ENCODE assay signal across 1 cellular context in genomic region chr1:16922885-16923431, GRCh38.
TF ChIP-seq lines count a peak whose summit lies in the region.

No MANE protein-coding gene starts in this region.

TF ChIP-seq in K562, 482 proteins besides CTCF, POLR2A, EP300 and RAD21 (continued from another document and continues in another):
- TF ChIP-seq AFF1 (IDR thresholded peaks at IDR 0.05; ENCODE audit: low read depth in 1 of 2, partially characterized antibody in 2 of 2), result no peak
- no peak for TF ChIP-seq HSF4 (CRISPR knock-in tag; IDR thresholded peaks at IDR 0.05; ENCODE audit: borderline replicate concordance)
- no peak for TF ChIP-seq SMAD1 (IDR thresholded peaks at IDR 0.05; ENCODE audit: low read depth, low read length, partially characterized antibody)
- TF ChIP-seq TRIM24 (IDR thresholded peaks at IDR 0.05), result no peak
- no peak for TF ChIP-seq BRF2 (IDR thresholded peaks at IDR 0.05; ENCODE audit: borderline replicate concordance, insufficient read depth, insufficient read length)
- TF ChIP-seq COPS2 (conservative IDR thresholded peaks at IDR 0.05), result no peak
- TF ChIP-seq MITF (IDR thresholded peaks at IDR 0.05), result no peak
- TF ChIP-seq ARNT (IDR thresholded peaks at IDR 0.05), result 0 out of 4 replicates have a peak, but pooled peaks of 1 of the 2 experiments have one; percentile 27
- no peak for TF ChIP-seq GMEB1 (CRISPR knock-in tag; IDR thresholded peaks at IDR 0.05)
- TF ChIP-seq NFATC3 (IDR thresholded peaks at IDR 0.05), result no peak
- TF ChIP-seq GATA2 (CRISPR knock-in tag; IDR thresholded peaks at IDR 0.05), result no peak
- no peak for TF ChIP-seq ZNF232 (CRISPR knock-in tag; IDR thresholded peaks at IDR 0.05)
- no peak for TF ChIP-seq ZNF354B (CRISPR knock-in tag; IDR thresholded peaks at IDR 0.05)
- TF ChIP-seq ZFP1 (CRISPR knock-in tag; IDR thresholded peaks at IDR 0.05), result no peak
- no peak for TF ChIP-seq LARP7 (IDR thresholded peaks at IDR 0.05)
- TF ChIP-seq TCF3 (CRISPR knock-in tag; IDR thresholded peaks at IDR 0.05), result no peak
- no peak for TF ChIP-seq NR4A1 (CRISPR knock-in tag; IDR thresholded peaks at IDR 0.05)
- TF ChIP-seq NR4A1 (tag; IDR thresholded peaks at IDR 0.05), result no peak
- peak; percentile 75; the same call in 1 of the 2 replicates for TF ChIP-seq SPI1 (IDR thresholded peaks at IDR 0.05; ENCODE audit: borderline replicate concordance, low read depth, low read length)
- TF ChIP-seq ZBTB9 (CRISPR knock-in tag; IDR thresholded peaks at IDR 0.05), result no peak
- no peak for TF ChIP-seq BDP1 (IDR thresholded peaks at IDR 0.05; ENCODE audit: insufficient read depth, insufficient read length)
- no peak for TF ChIP-seq ZKSCAN3 (CRISPR knock-in tag; IDR thresholded peaks at IDR 0.05)
- TF ChIP-seq MAZ (CRISPR knock-in tag; conservative IDR thresholded peaks at IDR 0.05 in 1 of 2, IDR thresholded peaks at IDR 0.05 in 1 of 2), result no peak
- TF ChIP-seq ATF2 (CRISPR knock-in tag; IDR thresholded peaks at IDR 0.05), result no peak
- no peak for TF ChIP-seq MXD1 (CRISPR knock-in tag; IDR thresholded peaks at IDR 0.05; ENCODE audit: borderline replicate concordance, poor library complexity, severe bottlenecking)
- no peak for TF ChIP-seq TFAP4 (CRISPR knock-in tag; IDR thresholded peaks at IDR 0.05; ENCODE audit: borderline replicate concordance)
- no peak for TF ChIP-seq E2F1 (CRISPR knock-in tag; IDR thresholded peaks at IDR 0.05)
- no peak for TF ChIP-seq AFF4 (CRISPR knock-in tag; IDR thresholded peaks at IDR 0.05)
- TF ChIP-seq E2F6 (IDR thresholded peaks at IDR 0.05; ENCODE audit: borderline replicate concordance in 1 of 2, extremely low read depth in 1 of 2, insufficient read depth in 1 of 2, insufficient read length in 1 of 2, low read depth in 1 of 2, low read length in 1 of 2, poor library complexity in 1 of 2, severe bottlenecking in 1 of 2), result peak in 1 of 2 experiments; percentile 29
- peak; percentile 37; the same call in 1 of the 2 replicates for TF ChIP-seq ETV1 (tag; conservative IDR thresholded peaks at IDR 0.05; ENCODE audit: low read depth)
- TF ChIP-seq TRIM25 (IDR thresholded peaks at IDR 0.05; ENCODE audit: borderline replicate concordance), result no peak
- TF ChIP-seq ZNF583 (CRISPR knock-in tag; IDR thresholded peaks at IDR 0.05), result no peak
- TF ChIP-seq TAL1 (IDR thresholded peaks at IDR 0.05), result no peak
- no peak for TF ChIP-seq NFIX (CRISPR knock-in tag; IDR thresholded peaks at IDR 0.05; ENCODE audit: low read depth)
- TF ChIP-seq USF1 (CRISPR knock-in tag; IDR thresholded peaks at IDR 0.05), result peak; percentile 31; the same call in 1 of the 2 replicates
